In genomic region chr16:615122-615521, GRCh38 we compare ENCODE assay signal across 18 cellular contexts. TPM values are rescaled to one million over a fixed set of nuclear protein-coding genes. Genes with fewer than 3 reads are reported as not detected.
"Had no signal": no experiment of that assay in that cellular context is flagged by ENCODE, and none has a peak within 500 bp of the region (broad histone marks: within the 10 kb centered on the region; RNA-seq: fewer than 3 reads in every experiment).

No MANE protein-coding gene starts in this region.

- H3K4me1 ChIP-seq: colonic mucosa, foreskin keratinocyte had no signal

- H3K36me3 ChIP-seq: colonic mucosa, thoracic aorta, transverse colon had no signal

- H3K27ac ChIP-seq: colonic mucosa, foreskin keratinocyte, neutrophil, spleen, stomach, thoracic aorta had no signal

- H3K4me3 ChIP-seq: colonic mucosa, spleen, stomach, thoracic aorta, transverse colon had no signal

- H3K27me3 ChIP-seq: colonic mucosa, neutrophil, spleen, stomach, transverse colon had no signal

- H3K9me3 ChIP-seq: colonic mucosa, neutrophil, spleen, stomach, thoracic aorta, transverse colon had no signal

- ATAC-seq: foreskin keratinocyte; natural killer cell treated with Interleukin-12 subunit alpha and Interleukin-12 subunit beta and Interleukin-15 and Interleukin-18, amount 100 ng/mL, for 72 hours; sciatic nerve had no signal

- DNase-seq: colonic mucosa; dermis blood vessel endothelial cell; foreskin keratinocyte; left colon; midbrain; spleen; stimulated activated CD4-positive, alpha-beta T cell treated with anti-CD3 and anti-CD28 coated beads, Interleukin-15, amount 100 ng/mL, for 24 hours; stimulated activated CD4-positive, alpha-beta T cell treated with anti-CD3 and anti-CD28 coated beads, Interleukin-1b, Interleukin-23, amount 100 ng/mL, for 48 hours; stimulated activated CD4-positive, alpha-beta T cell treated with anti-CD3 and anti-CD28 coated beads, Interleukin-4, amount 100 ng/mL, for 24 hours; stimulated activated naive CD4-positive, alpha-beta T cell; stomach; substantia nigra; transverse colon had no signal

RNA-seq across cellular contexts. Expression of gene WFIKKN1, which starts 15.7 kb away (rescaled TPM):
- total RNA-seq: epithelial cell of proximal tubule had no signal
